Comparison of ENCODE assay signal across 17 cellular contexts in genomic region chr17:50642071-50642721, GRCh38. TPM values are rescaled to one million over a fixed set of nuclear protein-coding genes. Genes with fewer than 3 reads are reported as not detected.
A peak's percentile ranks its signal among the peaks of the same experiment; 100 is the strongest.
DNase-seq lines count a peak whose midpoint lies in the region; ATAC-seq and TF ChIP-seq lines count a peak whose summit lies in the region.
"Had no signal": no experiment of that assay in that cellular context is flagged by ENCODE, and none has a peak within 500 bp of the region (broad histone marks: within the 10 kb centered on the region; RNA-seq: fewer than 3 reads in every experiment).

No MANE protein-coding gene starts in this region.

- H2AFZ ChIP-seq in neuronal stem cell (ENCODE audit: low read length), result no peak overlapping the region

- H3K9me3 Mint-ChIP-seq in HFFc6 (no peaks in the 10 kb centered on the region), brain (peaks cover 0 to 3% (median 0%) of the 10 kb centered on the region in 5 experiments)

- H3K4me3 Mint-ChIP-seq in HFFc6, result no peak overlapping the region
- H3K4me3 Mint-ChIP-seq in brain, result no peak overlapping the region

- H3K27me3 Mint-ChIP-seq in HFFc6 (ENCODE audit: insufficient read depth) (peaks cover 2% of the 10 kb centered on the region), brain (peaks cover 12% of the 10 kb centered on the region)

- H3K27ac ChIP-seq in neuronal stem cell (replicated peaks; ENCODE audit: low read length), result no peak overlapping the region
- H3K27ac ChIP-seq: 22Rv1, HL-60 had no signal

- peak; percentile 25 for DNase-seq in NCI-H2171 treated with DMSO at 0.1 percent for 48 hours (lab: John Stamatoyannopoulos, UW)
- no peak for DNase-seq in NCI-H2171 (lab: John Stamatoyannopoulos, UW)
- DNase-seq in HFFc6, result no peak
- DNase-seq in neuronal stem cell (ENCODE audit: low spot score), result no peak
- DNase-seq in G401 (ENCODE audit: low spot score), result no peak
- no peak for DNase-seq in foreskin fibroblast
- DNase-seq: COR-L47, Karpas-422, NCI-H510A treated with DMSO at 0.1 percent for 48 hours, SJCRH30 had no signal

- no peaks in the 10 kb centered on the region for H3K36me3 ChIP-seq in neuronal stem cell (replicated peaks in 1 of 2; ENCODE audit: control insufficient read depth in 2 of 2, insufficient read depth in 2 of 2, low read length in 2 of 2)
- H3K36me3 ChIP-seq: BLaER1 treated with 17β-estradiol and CSF1 and Interleukin-3, amounts not matched to agents 10 nM and 100 nM; HAP-1; SJCRH30 had no signal

- no peak overlapping the region for H2BK120ac ChIP-seq in neuronal stem cell (ENCODE audit: low read depth, low read length)

- peak overlapping the region; percentile 78 for H3K14ac ChIP-seq in neuronal stem cell (ENCODE audit: low read length)

- H3K4me3 ChIP-seq in neuronal stem cell (ENCODE audit: low read length in 2 of 2), result no peak overlapping the region
- H3K4me3 ChIP-seq in foreskin fibroblast (ENCODE audit: low read depth in 1 of 2, low read length in 2 of 2), result no peak overlapping the region
- H3K4me3 ChIP-seq: BLaER1 treated with 17β-estradiol and CSF1 and Interleukin-3, amounts not matched to agents 10 nM and 100 nM; GM12878; HAP-1; SJCRH30 had no signal

- peaks cover 0 to 47% (median 0%) of the 10 kb centered on the region in 3 experiments for H3K27me3 ChIP-seq in neuronal stem cell (ENCODE audit: control insufficient read depth in 3 of 3, insufficient read depth in 3 of 3, low read depth in 1 of 3, low read length in 3 of 3)
- H3K27me3 ChIP-seq: SJCRH30 had no signal

- H3K27ac Mint-ChIP-seq in HFFc6 (peak overlapping the region; percentile 91), brain (peak overlapping the region in 3 of 5 experiments; percentile 17 to 84 (median 61))

- peaks cover 6 to 12% of the 10 kb centered on the region in 2 donors for H3K4me1 ChIP-seq in neuronal stem cell (ENCODE audit: control insufficient read depth in 2 of 2, insufficient read depth in 1 of 2, low read depth in 1 of 2, low read length in 2 of 2)
- H3K4me1 ChIP-seq: HAP-1 had no signal

- peak overlapping the region; percentile 73 for H2AK5ac ChIP-seq in neuronal stem cell (ENCODE audit: low read depth, low read length)

- H3K18ac ChIP-seq in neuronal stem cell (ENCODE audit: low read length), result peak overlapping the region; percentile 78

- no CpG with 5 or more reads among the region's 15 CpGs for WGBS in neuronal stem cell (ENCODE audit: extremely low coverage in 2 of 2, insufficient read length in 2 of 2, insufficient replicate concordance in 1 of 2), 2 donors

- no peak for ATAC-seq in esophagus mucosa
- ATAC-seq: GM12878 had no signal

- H2BK5ac ChIP-seq in neuronal stem cell (ENCODE audit: low read length), result peak overlapping the region; percentile 32

- no peak overlapping the region for H2BK12ac ChIP-seq in neuronal stem cell (ENCODE audit: low read length)

- H3K4ac ChIP-seq in neuronal stem cell (ENCODE audit: low read length), result no peak overlapping the region

- no peak overlapping the region for H3K9ac ChIP-seq in neuronal stem cell (ENCODE audit: low read depth, low read length, poor library complexity)

- no peak overlapping the region for H3K4me2 ChIP-seq in neuronal stem cell (ENCODE audit: insufficient read depth, low read length, poor library complexity, severe bottlenecking)

- H2BK15ac ChIP-seq in neuronal stem cell (ENCODE audit: low read length), result no peak overlapping the region

- H3K4me1 Mint-ChIP-seq in HFFc6 (ENCODE audit: low read depth) (peaks cover 60% of the 10 kb centered on the region), brain (peaks cover 41% of the 10 kb centered on the region)

- no peak overlapping the region for H3K23ac ChIP-seq in neuronal stem cell (ENCODE audit: low read depth, low read length, poor library complexity)

- no peaks in the 10 kb centered on the region for H3K9me3 ChIP-seq in neuronal stem cell (replicated peaks in 1 of 2; ENCODE audit: control insufficient read depth in 2 of 2, insufficient read depth in 1 of 2, low read depth in 1 of 2, low read length in 2 of 2)
- H3K9me3 ChIP-seq: BLaER1 treated with 17β-estradiol and CSF1 and Interleukin-3, amounts not matched to agents 10 nM and 100 nM; HAP-1; SJCRH30 had no signal

- TF ChIP-seq CTCF in HFFc6 (IDR thresholded peaks at IDR 0.05) (no peak), brain (conservative IDR thresholded peaks at IDR 0.05) (no peak), foreskin fibroblast (IDR thresholded peaks at IDR 0.05; ENCODE audit: low read depth, low read length) (no peak)

- no peaks in the 10 kb centered on the region for H3K79me1 ChIP-seq in neuronal stem cell (ENCODE audit: low read depth, low read length)

- H4K8ac ChIP-seq in neuronal stem cell (ENCODE audit: low read depth, low read length), result no peak overlapping the region

- H4K91ac ChIP-seq in neuronal stem cell (ENCODE audit: low read depth, low read length, poor library complexity), result no peak overlapping the region

- in situ Hi-C loops in G401 (cut with HindIII; ENCODE audit: low sequenced_read_pairs), result no loop called here

- H3K36me3 Mint-ChIP-seq in HFFc6 (ENCODE audit: low read depth), result peaks cover 12% of the 10 kb centered on the region
- no peaks in the 10 kb centered on the region for H3K36me3 Mint-ChIP-seq in brain

RNA-seq across cellular contexts. Expression of gene ABCC3, which starts 7.5 kb away (rescaled TPM):
- total RNA-seq in HFFc6 (2021; fragmentation: NEBNext Ultra II Directional; extraction: Animal tissue kit (Norgen Biotek cat#: 25700)), result 10 to 100 TPM; 18.4 to 23.6 (median 21.3) TPM
- polyA plus RNA-seq in brain (ENCODE audit: insufficient read depth, low read depth, low replicate concordance), result 0.97 TPM
- polyA plus RNA-seq in neuronal stem cell (2013, experiment 1 of 2), result 0.26 TPM
- polyA plus RNA-seq in neuronal stem cell (2013, experiment 2 of 2), result 0.22 TPM
- not detected in 2 replicates for total RNA-seq in G401 (2014; rRNA removed; shearing (Covaris generic))
- total RNA-seq in esophagus mucosa, result 17.6 TPM

Comparison
In these comparisons a context has a peak if more than half of its experiments do, and no peak if none do; other contexts are left out.
1. RNA of gene ABCC3, which starts 7.5 kb away (total RNA-seq): 18.4 to 23.6 TPM in HFFc6 and 17.6 TPM in esophagus mucosa (single experiment); not detected in G401; every median in the first group is over 10 times any median in the second.